1 cellular context compared by ENCODE assay signal in genomic region chr15:80151576-80151975, GRCh38.
TF ChIP-seq lines count a peak whose summit lies in the region.

No MANE protein-coding gene starts in this region.

TF ChIP-seq in liver, 16 proteins besides CTCF, POLR2A, EP300 and RAD21 (continued from another document):
- no peak for TF ChIP-seq REST (IDR thresholded peaks at IDR 0.05)
- TF ChIP-seq FOXA1 (IDR thresholded peaks at IDR 0.05) = no peak
